Comparison of ENCODE assay signal across 8 cellular contexts in genomic region chrX:54044877-54045328, GRCh38. TPM values are rescaled to one million over a fixed set of nuclear protein-coding genes. Genes with fewer than 3 reads are reported as not detected.
DNase-seq lines count a peak whose midpoint lies in the region; ATAC-seq and TF ChIP-seq lines count a peak whose summit lies in the region.

No MANE protein-coding gene starts in this region.

- H3K27me3 ChIP-seq in AG04450 (ENCODE audit: control insufficient read depth, insufficient read depth, low read length) (no peaks in the 10 kb centered on the region), GM23338 (ENCODE audit: insufficient read depth) (no peaks in the 10 kb centered on the region), right atrium auricular region (no peaks in the 10 kb centered on the region), smooth muscle cell (ENCODE audit: low read depth) (no peaks in the 10 kb centered on the region)

- H3K79me2 ChIP-seq in GM23338 (replicated peaks; ENCODE audit: insufficient read depth) = no peaks in the 10 kb centered on the region
- no peaks in the 10 kb centered on the region for H3K79me2 ChIP-seq in smooth muscle cell (ENCODE audit: low read depth)

- H3K27ac Mint-ChIP-seq in GM23338 = peak overlapping the region; percentile 98
- H3K27ac Mint-ChIP-seq in activated CD4-positive, alpha-beta memory T cell treated with anti-CD3 and anti-CD28 coated beads for 36 hours = peak overlapping the region; percentile 96

- peaks cover 5% of the 10 kb centered on the region for H3K27me3 Mint-ChIP-seq in GM23338 (ENCODE audit: insufficient read depth, low read depth, poor library complexity)
- H3K27me3 Mint-ChIP-seq in activated CD4-positive, alpha-beta memory T cell treated with anti-CD3 and anti-CD28 coated beads for 36 hours = no peaks in the 10 kb centered on the region

- H3K4me2 ChIP-seq in GM23338 (peak overlapping the region; percentile 74), smooth muscle cell (peak overlapping the region; percentile 77)

- TF ChIP-seq CTCF in AG04450 (IDR thresholded peaks at IDR 0.05; ENCODE audit: low read depth, low read length) = no peak
- no peak for TF ChIP-seq CTCF in GM23338 (conservative IDR thresholded peaks at IDR 0.05; ENCODE audit: low read depth in 2 of 2)
- no peak for TF ChIP-seq CTCF in right atrium auricular region (IDR thresholded peaks at IDR 0.05)
- no peak for TF ChIP-seq CTCF in smooth muscle cell (IDR thresholded peaks at IDR 0.05; ENCODE audit: borderline replicate concordance, insufficient read depth, poor library complexity, severe bottlenecking)

- H3K27ac ChIP-seq in AG04450 (ENCODE audit: low read depth, low read length) = peak overlapping the region; percentile 91
- H3K27ac ChIP-seq in GM23338 (ENCODE audit: low read depth) = peak overlapping the region; percentile 99
- H3K27ac ChIP-seq in right atrium auricular region = peak overlapping the region; percentile 88 to 94
- H3K27ac ChIP-seq in smooth muscle cell (ENCODE audit: low read depth) = peak overlapping the region; percentile 97

- POLR2A ChIA-PET in AG04450 (lab: Yijun Ruan, JAX) = interaction anchor here (0.5 to 3.6 kb wide), 7 partner anchors 19 to 594 kb away, joined by 3 to 26 read pairs (median 3); no protein-coding TSS in a partner anchor
- POLR2A ChIA-PET in activated CD4-positive, alpha-beta memory T cell treated with anti-CD3 and anti-CD28 coated beads for 36 hours (lab: Charles Lee) = interaction anchor here (1.0 to 2.5 kb wide), 4 partner anchors 116 to 361 kb away, joined by 3 to 9 read pairs (median 4); no protein-coding TSS in a partner anchor

- H3K9me3 Mint-ChIP-seq in GM23338 = no peaks in the 10 kb centered on the region; the same call in 2 of the 3 replicates
- no peaks in the 10 kb centered on the region for H3K9me3 Mint-ChIP-seq in activated CD4-positive, alpha-beta memory T cell treated with anti-CD3 and anti-CD28 coated beads for 36 hours

- H3K36me3 ChIP-seq in GM23338 (ENCODE audit: insufficient read depth) = peaks cover 1% of the 10 kb centered on the region; the same call in 1 of the 2 replicates
- peaks cover 11% of the 10 kb centered on the region for H3K36me3 ChIP-seq in right atrium auricular region
- no peaks in the 10 kb centered on the region for H3K36me3 ChIP-seq in smooth muscle cell (ENCODE audit: low read depth)

- no peak for ATAC-seq in GM23338
- ATAC-seq in HG02763 (IDR thresholded peaks at IDR 0.05; ENCODE audit: unreplicated experiment) = no peak
- ATAC-seq in GM18909 (IDR thresholded peaks at IDR 0.05; ENCODE audit: poor library complexity, unreplicated experiment) = no peak
- ATAC-seq in GM21381 (IDR thresholded peaks at IDR 0.05; ENCODE audit: unreplicated experiment) = no peak

- intact Hi-C loops in activated CD4-positive, alpha-beta memory T cell treated with anti-CD3 and anti-CD28 coated beads for 36 hours (cut with micrococcal nuclease) = loop anchor here (1.0 to 10.0 kb wide), 9 partner anchors 138 to 960 kb away; partner anchors contain the start of genes APEX2, FAM120C, GNL3L and RIBC1

- peak overlapping the region; percentile 96 for H3K9ac ChIP-seq in smooth muscle cell (ENCODE audit: low read depth)

- peaks cover 22% of the 10 kb centered on the region for H3K36me3 Mint-ChIP-seq in GM23338 (ENCODE audit: low read depth)
- peaks cover 13% of the 10 kb centered on the region for H3K36me3 Mint-ChIP-seq in activated CD4-positive, alpha-beta memory T cell treated with anti-CD3 and anti-CD28 coated beads for 36 hours

- H3K4me1 Mint-ChIP-seq in GM23338 = peaks cover 30% of the 10 kb centered on the region
- peaks cover 21% of the 10 kb centered on the region for H3K4me1 Mint-ChIP-seq in activated CD4-positive, alpha-beta memory T cell treated with anti-CD3 and anti-CD28 coated beads for 36 hours (ENCODE audit: low read depth)

- H3K4me1 ChIP-seq in GM23338 (ENCODE audit: insufficient read depth) = peaks cover 3% of the 10 kb centered on the region; the same call in 1 of the 2 replicates
- H3K4me1 ChIP-seq in right atrium auricular region = no peaks in the 10 kb centered on the region
- H3K4me1 ChIP-seq in smooth muscle cell (ENCODE audit: low read depth) = no peaks in the 10 kb centered on the region

- H3F3A ChIP-seq in GM23338 (replicated peaks; ENCODE audit: low read depth) (no peaks in the 10 kb centered on the region), smooth muscle cell (ENCODE audit: low read depth) (no peaks in the 10 kb centered on the region)

- WGBS in smooth muscle cell (ENCODE audit: low lambda C conversion rate) = 52% methylated on average over 10 of the region's 10 CpGs

- peak overlapping the region; percentile 97 for H3K4me3 Mint-ChIP-seq in GM23338
- peak overlapping the region; percentile 91 for H3K4me3 Mint-ChIP-seq in activated CD4-positive, alpha-beta memory T cell treated with anti-CD3 and anti-CD28 coated beads for 36 hours

- CTCF ChIA-PET in AG04450 (lab: Charles Lee) = interaction anchor here (0.7 kb wide), 1 partner anchor 121 kb away, joined by 3 read pairs; no protein-coding TSS in a partner anchor
- CTCF ChIA-PET in activated CD4-positive, alpha-beta memory T cell treated with anti-CD3 and anti-CD28 coated beads for 36 hours (lab: Charles Lee) = no interaction called here

- H4K20me1 ChIP-seq in GM23338 (replicated peaks; ENCODE audit: insufficient read depth) (no peaks in the 10 kb centered on the region), smooth muscle cell (ENCODE audit: low read depth) (no peaks in the 10 kb centered on the region)

- H3K9me2 ChIP-seq in GM23338 (ENCODE audit: insufficient read depth) = no peaks in the 10 kb centered on the region

- DNase-seq in AG04450 (ENCODE audit: low read depth, low spot score) (no peak), GM23338 (ENCODE audit: low spot score) (no peak), right atrium auricular region (ENCODE audit: low spot score) (no peak), smooth muscle cell (lab: John Stamatoyannopoulos, UW; ENCODE audit: unreplicated experiment) (no peak)
- DNase-seq in activated CD4-positive, alpha-beta memory T cell treated with anti-CD3 and anti-CD28 coated beads for 36 hours = no peak

- H3K4me3 ChIP-seq in AG04450 (ENCODE audit: low read depth, low read length) = peak overlapping the region; percentile 59
- H3K4me3 ChIP-seq in GM23338 = peak overlapping the region; percentile 80
- H3K4me3 ChIP-seq in right atrium auricular region = peak overlapping the region; percentile 32 to 66
- peak overlapping the region; percentile 74 for H3K4me3 ChIP-seq in smooth muscle cell

- H2AFZ ChIP-seq in GM23338 = 0 out of 2 replicates have a peak overlapping the region, but pooled peaks have one; percentile 45
- H2AFZ ChIP-seq in smooth muscle cell (ENCODE audit: low read depth) = peak overlapping the region; percentile 68

- H3K9me3 ChIP-seq in AG04450 (ENCODE audit: control insufficient read depth, insufficient read depth, low read length) (no peaks in the 10 kb centered on the region), right atrium auricular region (no peaks in the 10 kb centered on the region), smooth muscle cell (replicated peaks; ENCODE audit: low read depth) (no peaks in the 10 kb centered on the region)

TF ChIP-seq in GM23338, 12 proteins besides CTCF, POLR2A, EP300 and RAD21 (continues in another document):
- TF ChIP-seq ZNF114 (CRISPR knock-in tag; IDR thresholded peaks at IDR 0.05) = no peak
- TF ChIP-seq REST (IDR thresholded peaks at IDR 0.05; ENCODE audit: unreplicated experiment) = no peak
- no peak for TF ChIP-seq EZH2 (IDR thresholded peaks at IDR 0.05; ENCODE audit: low read depth, unreplicated experiment)
- TF ChIP-seq STAT1 (IDR thresholded peaks at IDR 0.05; ENCODE audit: unreplicated experiment) = no peak

RNA-seq across cellular contexts. Expression of gene PHF8, which starts 0.6 kb away (rescaled TPM):
- polyA plus RNA-seq in AG04450 (2011; rRNA removed) (9.7 and 11.2 TPM in 2 replicates), GM23338 (2016; fragmentation: Nextera tagmentation; extraction: Ambion mirVana) (9.8 and 12.8 TPM in 2 replicates), smooth muscle cell (9.0 and 10.2 TPM in 2 replicates)
- 37.9 and 45.7 TPM in 2 replicates for polyA minus RNA-seq in AG04450 (2011; rRNA and poly(A)+ RNA removed)
- total RNA-seq in GM23338 (2014; rRNA removed; shearing (Covaris generic)) = 30.6 and 47.5 TPM in 2 replicates
- 10 to 100 TPM; 51.2 to 52.0 TPM for total RNA-seq in activated CD4-positive, alpha-beta memory T cell treated with anti-CD3 and anti-CD28 coated beads for 36 hours
- total RNA-seq in right atrium auricular region (10 to 100 TPM in 1 of 2 donors, 1 to 10 TPM in 1; 7.8 to 12.7 TPM), smooth muscle cell (10.5 and 11.3 TPM in 2 replicates)
